26 cellular contexts compared by ENCODE assay signal in the genomic region with DNA sequence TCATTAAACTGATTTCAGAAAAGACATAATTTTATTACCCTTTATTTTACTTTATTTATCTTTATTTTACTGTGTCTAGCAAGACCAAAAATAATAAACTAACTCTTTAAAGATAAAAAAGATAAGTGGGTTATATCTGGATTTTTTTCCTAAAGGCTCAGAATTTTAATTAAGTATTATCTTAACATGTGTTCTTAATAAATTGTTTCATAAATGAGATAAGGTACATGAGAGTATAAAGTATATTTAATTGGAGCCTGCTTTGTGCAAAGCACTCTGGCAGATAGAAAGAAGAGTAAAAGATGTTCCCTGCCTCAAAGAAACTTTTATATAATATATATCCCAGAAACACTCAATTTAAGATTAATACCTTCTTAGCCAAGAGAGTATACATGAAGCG.
"Had no signal": no experiment of that assay in that cellular context is flagged by ENCODE, and none has a peak within 500 bp of the region (broad histone marks: within the 10 kb centered on the region; RNA-seq: fewer than 3 reads in every experiment).

No MANE protein-coding gene starts in this region.

- DNase-seq: left colon; left lung; lower lobe of right lung; mammary epithelial cell; mesenchymal stem cell; naive thymus-derived CD8-positive, alpha-beta T cell; nephron progenitor cell; occipital lobe; right cardiac atrium; spleen; stimulated activated CD4-positive, alpha-beta T cell treated with anti-CD3 and anti-CD28 coated beads, Interleukin-4, amount 100 ng/mL, for 4 hours; stimulated activated CD8-positive, alpha-beta memory T cell treated with anti-CD3 and anti-CD28 coated beads, Interleukin-4, amount 100 ng/mL, for 48 hours; stimulated activated naive CD4-positive, alpha-beta T cell treated with Interleukin-2 at 50 U/mL for 16 hours; stimulated activated naive CD8-positive, alpha-beta T cell treated with anti-CD3 and anti-CD28 coated beads, Interleukin-15, amount 100 ng/mL, for 72 hours; substantia nigra; uterus had no signal

- H3K9ac ChIP-seq: neural progenitor cell had no signal

- H3K9me3 Mint-ChIP-seq: naive thymus-derived CD8-positive, alpha-beta T cell; nephron progenitor cell; neural progenitor cell; stimulated activated memory B cell treated with anti-CD40 and anti-IgM and Interleukin-4, amounts not matched to agents 10 μg/mL and 1 μg/mL and 100 μg/mL, for 72 hours; stimulated activated naive CD8-positive, alpha-beta T cell treated with anti-CD3 and anti-CD28 coated beads, Interleukin-15, amount 100 ng/mL, for 72 hours; type B pancreatic cell had no signal

- H3K27me3 ChIP-seq: hepatocyte, tibial nerve, uterus had no signal

- H3K36me3 Mint-ChIP-seq: naive thymus-derived CD8-positive, alpha-beta T cell; neural progenitor cell; stimulated activated memory B cell treated with anti-CD40 and anti-IgM and Interleukin-4, amounts not matched to agents 10 μg/mL and 1 μg/mL and 100 μg/mL, for 72 hours; type B pancreatic cell had no signal

- H3K4me3 Mint-ChIP-seq: naive thymus-derived CD8-positive, alpha-beta T cell; nephron progenitor cell; neural progenitor cell; stimulated activated memory B cell treated with anti-CD40 and anti-IgM and Interleukin-4, amounts not matched to agents 10 μg/mL and 1 μg/mL and 100 μg/mL, for 72 hours; stimulated activated naive CD8-positive, alpha-beta T cell treated with anti-CD3 and anti-CD28 coated beads, Interleukin-15, amount 100 ng/mL, for 72 hours; type B pancreatic cell had no signal

- H3K27ac Mint-ChIP-seq: naive thymus-derived CD8-positive, alpha-beta T cell; neural progenitor cell; progenitor cell of endocrine pancreas; stimulated activated memory B cell treated with anti-CD40 and anti-IgM and Interleukin-4, amounts not matched to agents 10 μg/mL and 1 μg/mL and 100 μg/mL, for 72 hours; type B pancreatic cell had no signal

- H3K9me3 ChIP-seq: left lung, lower lobe of right lung, neutrophil, spleen, tibial nerve, uterus had no signal

- FAIRE-seq: keratinocyte had no signal

- H3K4me3 ChIP-seq: hepatocyte, left lung, lower lobe of right lung, neural progenitor cell, skin epidermis, spleen, tibial nerve, uterus had no signal

- H3K4me1 Mint-ChIP-seq: naive thymus-derived CD8-positive, alpha-beta T cell; nephron progenitor cell; neural progenitor cell; stimulated activated memory B cell treated with anti-CD40 and anti-IgM and Interleukin-4, amounts not matched to agents 10 μg/mL and 1 μg/mL and 100 μg/mL, for 72 hours had no signal

- H2AFZ ChIP-seq: hepatocyte, neural progenitor cell had no signal

- H3K4me2 ChIP-seq: hepatocyte, neural progenitor cell had no signal

- H3K79me2 ChIP-seq: hepatocyte had no signal

- H3K4me1 ChIP-seq: left lung, lower lobe of right lung, neural progenitor cell, spleen, tibial nerve, uterus had no signal

- ATAC-seq: left colon; left lung; lower lobe of right lung; naive thymus-derived CD8-positive, alpha-beta T cell; right cardiac atrium; sciatic nerve; stimulated activated memory B cell treated with anti-CD40 and anti-IgM and Interleukin-4, amounts not matched to agents 10 μg/mL and 1 μg/mL and 100 μg/mL, for 72 hours; stimulated activated naive CD8-positive, alpha-beta T cell treated with anti-CD3 and anti-CD28 coated beads, Interleukin-15, amount 100 ng/mL, for 72 hours had no signal

- H3K27ac ChIP-seq: hepatocyte, left lung, lower lobe of right lung, neural progenitor cell, neutrophil, skin epidermis, spleen, tibial nerve, uterus had no signal

- H3K36me3 ChIP-seq: left lung, lower lobe of right lung, neural progenitor cell, neutrophil, spleen, tibial nerve, uterus had no signal
